29 cellular contexts compared by ENCODE assay signal in genomic region chr2:238415893-238416292, GRCh38.
"Had no signal": no experiment of that assay in that cellular context is flagged by ENCODE, and none has a peak within 500 bp of the region (broad histone marks: within the 10 kb centered on the region; RNA-seq: fewer than 3 reads in every experiment).

No MANE protein-coding gene starts in this region.

- H3K4me2 ChIP-seq: hepatocyte had no signal

- H3K36me3 ChIP-seq: brain microvascular endothelial cell, heart right ventricle, WERI-Rb-1 had no signal

- H2AFZ ChIP-seq: hepatocyte had no signal

- H3K4me3 Mint-ChIP-seq: activated B cell treated with CpG ODN at 0.5 μM for 24 hours; activated naive CD8-positive, alpha-beta T cell; activated T-helper 1 cell treated with anti-CD3 and anti-CD28 coated beads, Interleukin-12 subunit alpha, Interleukin-12 subunit beta, Interleukin-2, Interleukin-4 antibody, amounts not matched to agents 30 ng/mL and 10 ng/mL and 1 ng/mL, durations not matched to agents 14 hours and 24 hours and 36 hours; central memory CD8-positive, alpha-beta T cell; dendritic cell treated with granulocyte-macrophage colony-stimulating factor and Interleukin-4, amounts not matched to agents 40 ng/mL and 50 ng/mL, for 4 days; endodermal cell; T-helper 17 cell; T-helper 2 cell treated with Interferon-gamma antibody and Interleukin-4, amounts not matched to agents 5 μg/mL and 100 μg/mL, for 36 hours had no signal

- H3K27ac Mint-ChIP-seq: activated B cell treated with CpG ODN at 0.5 μM for 24 hours; activated naive CD8-positive, alpha-beta T cell; activated T-helper 1 cell treated with anti-CD3 and anti-CD28 coated beads, Interleukin-12 subunit alpha, Interleukin-12 subunit beta, Interleukin-2, Interleukin-4 antibody, amounts not matched to agents 30 ng/mL and 10 ng/mL and 1 ng/mL, durations not matched to agents 14 hours and 24 hours and 36 hours; activated T-helper 2 cell treated with anti-CD3 and anti-CD28 coated beads, Interferon-gamma antibody, Interleukin-2, Interleukin-4, amounts not matched to agents 10 μg/mL and 5 μg/mL and 100 μg/mL, durations not matched to agents 14 hours and 24 hours and 36 hours; dendritic cell treated with granulocyte-macrophage colony-stimulating factor and Interleukin-4, amounts not matched to agents 40 ng/mL and 50 ng/mL, for 4 days; endodermal cell; T-helper 2 cell treated with Interferon-gamma antibody and Interleukin-4, amounts not matched to agents 5 μg/mL and 100 μg/mL, for 36 hours had no signal

- H3K4me1 Mint-ChIP-seq: activated B cell treated with CpG ODN at 0.5 μM for 24 hours; central memory CD8-positive, alpha-beta T cell had no signal

- H3K79me2 ChIP-seq: hepatocyte had no signal

- H3K9me3 Mint-ChIP-seq: central memory CD8-positive, alpha-beta T cell had no signal

- H3K27me3 Mint-ChIP-seq: activated naive CD8-positive, alpha-beta T cell; central memory CD8-positive, alpha-beta T cell; dendritic cell treated with granulocyte-macrophage colony-stimulating factor and Interleukin-4, amounts not matched to agents 40 ng/mL and 50 ng/mL, for 4 days; T-helper 17 cell had no signal

- H3K27ac ChIP-seq: brain microvascular endothelial cell, coronary artery, dorsolateral prefrontal cortex, heart right ventricle, hepatocyte, WERI-Rb-1 had no signal

- ATAC-seq: heart right ventricle, T-helper 17 cell had no signal

- H3K4me3 ChIP-seq: coronary artery, dorsolateral prefrontal cortex, heart right ventricle, hepatocyte had no signal

- DNase-seq: activated B cell treated with CpG ODN at 0.5 μM for 24 hours; activated CD4-positive, alpha-beta T cell treated with anti-CD3 and anti-CD28 coated beads for 48 hours; activated CD4-positive, alpha-beta T cell treated with anti-CD3 and anti-CD28 coated beads, Interleukin-2, amount 50 U/mL, for 1 hour; activated CD4-positive, alpha-beta T cell treated with anti-CD3 and anti-CD28 coated beads, Interleukin-2, amount 50 U/mL, for 48 hours; activated gamma-delta T cell; activated naive CD4-positive, alpha-beta T cell; activated naive CD4-positive, alpha-beta T cell treated with anti-CD3 and anti-CD28 coated beads, Interleukin-2, amount 50 U/mL, for 16 hours; activated T-cell treated with anti-CD3 and anti-CD28 coated beads, Interleukin-2, amount 50 U/mL, for 1 hour; activated T-cell treated with anti-CD3 and anti-CD28 coated beads, Interleukin-2, amount 50 U/mL, for 48 hours; amniotic stem cell; anterior cingulate cortex; brain microvascular endothelial cell; dorsolateral prefrontal cortex; effector memory CD4-positive, alpha-beta T cell; endodermal cell; foreskin fibroblast; heart right ventricle; T-helper 1 cell; T-helper 17 cell; T1000; WERI-Rb-1 had no signal

- H3K27me3 ChIP-seq: brain microvascular endothelial cell, dorsolateral prefrontal cortex, hepatocyte had no signal
